7 cellular contexts compared by ENCODE assay signal in genomic region chr2:193703411-193703810, GRCh38.
"Had no signal": no experiment of that assay in that cellular context is flagged by ENCODE, and none has a peak within 500 bp of the region (broad histone marks: within the 10 kb centered on the region; RNA-seq: fewer than 3 reads in every experiment).

No MANE protein-coding gene starts in this region.

- FAIRE-seq: HTR-8/SVneo, K562 had no signal

- ATAC-seq: K562 had no signal

- DNase-seq: GOT3, H7, IMR-90, KG1 had no signal

- H3K4me3 ChIP-seq: HAP-1, K562 had no signal
